37 cellular contexts compared by ENCODE assay signal in genomic region chr17:41037853-41038350, GRCh38. TPM values are rescaled to one million over a fixed set of nuclear protein-coding genes. Genes with fewer than 3 reads are reported as not detected.
"Had no signal": no experiment of that assay in that cellular context is flagged by ENCODE, and none has a peak within 500 bp of the region (broad histone marks: within the 10 kb centered on the region; RNA-seq: fewer than 3 reads in every experiment).

No MANE protein-coding gene starts in this region.

- H3K4me3 Mint-ChIP-seq: activated CD4-positive, alpha-beta memory T cell treated with anti-CD3 and anti-CD28 coated beads, Interleukin-2, amount 10 ng/mL, durations not matched to agents 7 days and 5 days; activated CD4-positive, alpha-beta T cell treated with anti-CD3 and anti-CD28 coated beads for 36 hours; activated CD4-positive, alpha-beta T cell treated with anti-CD3 and anti-CD28 coated beads, Interleukin-2, amount 10 ng/mL, durations not matched to agents 7 days and 5 days; activated CD8-positive, alpha-beta memory T cell treated with anti-CD3 and anti-CD28 coated beads, Interleukin-2, amount 10 ng/mL, durations not matched to agents 7 days and 5 days; activated CD8-positive, alpha-beta T cell treated with anti-CD3 and anti-CD28 coated beads, Interleukin-2, amount 10 ng/mL, durations not matched to agents 7 days and 5 days; activated naive CD4-positive, alpha-beta T cell treated with anti-CD3 and anti-CD28 coated beads, Interleukin-2, amount 10 ng/mL, durations not matched to agents 7 days and 5 days; activated naive CD4-positive, alpha-beta T cell treated with anti-CD3 and anti-CD28 coated beads, Interleukin-2, amount 50 U/mL, for 24 hours; activated naive CD8-positive, alpha-beta T cell; activated naive CD8-positive, alpha-beta T cell treated with anti-CD3 and anti-CD28 coated beads, Interleukin-2, amount 10 ng/mL, durations not matched to agents 7 days and 5 days; activated naive CD8-positive, alpha-beta T cell treated with anti-CD3 and anti-CD28 coated beads, Interleukin-2, amount 50 U/mL, for 24 hours; activated T-cell treated with anti-CD3 and anti-CD28 coated beads, Interleukin-2, amount 50 U/mL, for 24 hours; brain; central memory CD8-positive, alpha-beta T cell; T-helper 1 cell treated with Interleukin-12 subunit alpha and Interleukin-12 subunit beta and Interleukin-4 antibody, amounts not matched to agents 30 μg/mL and 1 μg/mL, for 36 hours; T-helper 2 cell treated with Interferon-gamma antibody and Interleukin-4, amounts not matched to agents 5 μg/mL and 100 μg/mL, for 36 hours had no signal

- H3K36me3 Mint-ChIP-seq: activated CD8-positive, alpha-beta memory T cell treated with anti-CD3 and anti-CD28 coated beads, Interleukin-2, amount 10 ng/mL, durations not matched to agents 7 days and 5 days; activated naive CD4-positive, alpha-beta T cell treated with anti-CD3 and anti-CD28 coated beads, Interleukin-2, amount 10 ng/mL, durations not matched to agents 7 days and 5 days; activated naive CD8-positive, alpha-beta T cell; activated naive CD8-positive, alpha-beta T cell treated with anti-CD3 and anti-CD28 coated beads, Interleukin-2, amount 10 ng/mL, durations not matched to agents 7 days and 5 days; brain had no signal

- ATAC-seq: activated CD4-positive, alpha-beta T cell treated with anti-CD3 and anti-CD28 coated beads for 36 hours; activated CD4-positive, CD25-positive, alpha-beta regulatory T cell treated with anti-CD3 and anti-CD28 coated beads, Interleukin-2, amount 50 U/mL, for 24 hours; activated CD8-positive, alpha-beta memory T cell treated with anti-CD3 and anti-CD28 coated beads, Interleukin-2, amount 10 ng/mL, durations not matched to agents 7 days and 5 days; activated CD8-positive, alpha-beta T cell treated with anti-CD3 and anti-CD28 coated beads, Interleukin-2, amount 10 ng/mL, durations not matched to agents 7 days and 5 days; activated naive CD8-positive, alpha-beta T cell treated with anti-CD3 and anti-CD28 coated beads, Interleukin-2, amount 50 U/mL, for 24 hours had no signal

- DNase-seq: activated CD4-positive, alpha-beta memory T cell treated with anti-CD3 and anti-CD28 coated beads, Interleukin-2, amount 10 ng/mL, durations not matched to agents 7 days and 5 days; activated CD4-positive, alpha-beta T cell treated with anti-CD3 and anti-CD28 coated beads for 1 hour; activated CD4-positive, alpha-beta T cell treated with anti-CD3 and anti-CD28 coated beads for 36 hours; activated CD4-positive, alpha-beta T cell treated with anti-CD3 and anti-CD28 coated beads for 48 hours; activated CD4-positive, alpha-beta T cell treated with anti-CD3 and anti-CD28 coated beads, Interleukin-2, amount 10 ng/mL, durations not matched to agents 7 days and 5 days; activated CD4-positive, alpha-beta T cell treated with anti-CD3 and anti-CD28 coated beads, Interleukin-2, amount 50 U/mL, for 48 hours; activated CD4-positive, CD25-positive, alpha-beta regulatory T cell; activated CD8-positive, alpha-beta memory T cell treated with anti-CD3 and anti-CD28 coated beads for 24 hours; activated CD8-positive, alpha-beta memory T cell treated with anti-CD3 and anti-CD28 coated beads, Interleukin-2, amount 10 ng/mL, durations not matched to agents 7 days and 5 days; activated CD8-positive, alpha-beta memory T cell treated with anti-CD3 and anti-CD28 coated beads, Interleukin-2, amount 50 U/mL, for 48 hours; activated CD8-positive, alpha-beta T cell treated with anti-CD3 and anti-CD28 coated beads, Interleukin-2, amount 10 ng/mL, durations not matched to agents 7 days and 5 days; activated effector memory CD4-positive, alpha-beta T cell treated with Interleukin-2 at 50 U/mL for 16 hours; activated gamma-delta T cell; activated naive CD4-positive, alpha-beta T cell treated with anti-CD3 and anti-CD28 coated beads, Interleukin-2, amount 10 ng/mL, durations not matched to agents 7 days and 5 days; activated naive CD4-positive, alpha-beta T cell treated with Interleukin-2 at 50 U/mL for 16 hours; activated naive CD8-positive, alpha-beta T cell treated with anti-CD3 and anti-CD28 coated beads, Interleukin-2, amount 10 ng/mL, durations not matched to agents 7 days and 5 days; activated naive CD8-positive, alpha-beta T cell treated with anti-CD3 and anti-CD28 coated beads, Interleukin-2, amount 50 U/mL, for 24 hours; activated T-cell treated with anti-CD3 and anti-CD28 coated beads, Interleukin-2, amount 50 U/mL, for 24 hours; activated T-cell treated with anti-CD3 and anti-CD28 coated beads, Interleukin-2, amount 50 U/mL, for 48 hours; amygdala; anterior cingulate cortex; caudate nucleus; cerebellar nuclear complex; T-helper 1 cell; T-helper 2 cell; T-helper 9 cell had no signal

- H3K36me3 ChIP-seq: ascending aorta, cardiac muscle cell had no signal

- H3K27ac Mint-ChIP-seq: activated CD4-positive, alpha-beta memory T cell treated with anti-CD3 and anti-CD28 coated beads, Interleukin-2, amount 10 ng/mL, durations not matched to agents 7 days and 5 days; activated CD4-positive, alpha-beta T cell treated with anti-CD3 and anti-CD28 coated beads for 36 hours; activated CD4-positive, alpha-beta T cell treated with anti-CD3 and anti-CD28 coated beads, Interleukin-2, amount 10 ng/mL, durations not matched to agents 7 days and 5 days; activated CD8-positive, alpha-beta memory T cell treated with anti-CD3 and anti-CD28 coated beads, Interleukin-2, amount 10 ng/mL, durations not matched to agents 7 days and 5 days; activated CD8-positive, alpha-beta T cell treated with anti-CD3 and anti-CD28 coated beads, Interleukin-2, amount 10 ng/mL, durations not matched to agents 7 days and 5 days; activated naive CD4-positive, alpha-beta T cell treated with anti-CD3 and anti-CD28 coated beads, Interleukin-2, amount 10 ng/mL, durations not matched to agents 7 days and 5 days; activated naive CD4-positive, alpha-beta T cell treated with anti-CD3 and anti-CD28 coated beads, Interleukin-2, amount 50 U/mL, for 24 hours; activated naive CD8-positive, alpha-beta T cell; activated naive CD8-positive, alpha-beta T cell treated with anti-CD3 and anti-CD28 coated beads, Interleukin-2, amount 10 ng/mL, durations not matched to agents 7 days and 5 days; activated naive CD8-positive, alpha-beta T cell treated with anti-CD3 and anti-CD28 coated beads, Interleukin-2, amount 50 U/mL, for 24 hours; activated T-cell treated with anti-CD3 and anti-CD28 coated beads, Interleukin-2, amount 50 U/mL, for 24 hours; activated T-helper 2 cell treated with anti-CD3 and anti-CD28 coated beads, Interferon-gamma antibody, Interleukin-2, Interleukin-4, amounts not matched to agents 10 μg/mL and 5 μg/mL and 100 μg/mL, durations not matched to agents 14 hours and 24 hours and 36 hours; brain; T-helper 1 cell treated with Interleukin-12 subunit alpha and Interleukin-12 subunit beta and Interleukin-4 antibody, amounts not matched to agents 30 μg/mL and 1 μg/mL, for 36 hours; T-helper 2 cell treated with Interferon-gamma antibody and Interleukin-4, amounts not matched to agents 5 μg/mL and 100 μg/mL, for 36 hours had no signal

- H3K9me3 Mint-ChIP-seq: activated CD4-positive, alpha-beta T cell treated with anti-CD3 and anti-CD28 coated beads, Interleukin-2, amount 10 ng/mL, durations not matched to agents 7 days and 5 days; activated naive CD4-positive, alpha-beta T cell treated with anti-CD3 and anti-CD28 coated beads, Interleukin-2, amount 10 ng/mL, durations not matched to agents 7 days and 5 days; activated naive CD4-positive, alpha-beta T cell treated with anti-CD3 and anti-CD28 coated beads, Interleukin-2, amount 50 U/mL, for 24 hours; activated T-helper 2 cell treated with anti-CD3 and anti-CD28 coated beads, Interferon-gamma antibody, Interleukin-2, Interleukin-4, amounts not matched to agents 10 μg/mL and 5 μg/mL and 100 μg/mL, durations not matched to agents 14 hours and 24 hours and 36 hours; central memory CD8-positive, alpha-beta T cell; T-helper 1 cell treated with Interleukin-12 subunit alpha and Interleukin-12 subunit beta and Interleukin-4 antibody, amounts not matched to agents 30 μg/mL and 1 μg/mL, for 36 hours; T-helper 2 cell treated with Interferon-gamma antibody and Interleukin-4, amounts not matched to agents 5 μg/mL and 100 μg/mL, for 36 hours had no signal

- H3K4me3 ChIP-seq: ascending aorta, cardiac muscle cell had no signal

- H3K27me3 Mint-ChIP-seq: activated naive CD4-positive, alpha-beta T cell treated with anti-CD3 and anti-CD28 coated beads, Interleukin-2, amount 50 U/mL, for 24 hours; activated naive CD8-positive, alpha-beta T cell treated with anti-CD3 and anti-CD28 coated beads, Interleukin-2, amount 50 U/mL, for 24 hours had no signal

- H3K4me1 Mint-ChIP-seq: activated CD4-positive, alpha-beta memory T cell treated with anti-CD3 and anti-CD28 coated beads, Interleukin-2, amount 10 ng/mL, durations not matched to agents 7 days and 5 days; activated CD4-positive, alpha-beta T cell treated with anti-CD3 and anti-CD28 coated beads for 36 hours; activated CD4-positive, alpha-beta T cell treated with anti-CD3 and anti-CD28 coated beads, Interleukin-2, amount 10 ng/mL, durations not matched to agents 7 days and 5 days; activated CD8-positive, alpha-beta memory T cell treated with anti-CD3 and anti-CD28 coated beads, Interleukin-2, amount 10 ng/mL, durations not matched to agents 7 days and 5 days; activated naive CD4-positive, alpha-beta T cell treated with anti-CD3 and anti-CD28 coated beads, Interleukin-2, amount 10 ng/mL, durations not matched to agents 7 days and 5 days; activated naive CD4-positive, alpha-beta T cell treated with anti-CD3 and anti-CD28 coated beads, Interleukin-2, amount 50 U/mL, for 24 hours; activated naive CD8-positive, alpha-beta T cell treated with anti-CD3 and anti-CD28 coated beads, Interleukin-2, amount 10 ng/mL, durations not matched to agents 7 days and 5 days; activated naive CD8-positive, alpha-beta T cell treated with anti-CD3 and anti-CD28 coated beads, Interleukin-2, amount 50 U/mL, for 24 hours; brain; central memory CD8-positive, alpha-beta T cell had no signal

- H3K27me3 ChIP-seq: ascending aorta, cardiac muscle cell had no signal

RNA-seq across cellular contexts. Expression of gene KRTAP1-3, which starts 3.2 kb away (rescaled TPM):
- total RNA-seq: activated CD4-positive, alpha-beta memory T cell treated with anti-CD3 and anti-CD28 coated beads, Interleukin-2, amount 10 ng/mL, durations not matched to agents 7 days and 5 days; activated CD4-positive, alpha-beta T cell treated with anti-CD3 and anti-CD28 coated beads for 36 hours; activated CD4-positive, alpha-beta T cell treated with anti-CD3 and anti-CD28 coated beads, Interleukin-2, amount 10 ng/mL, durations not matched to agents 7 days and 5 days; activated CD8-positive, alpha-beta memory T cell treated with anti-CD3 and anti-CD28 coated beads, Interleukin-2, amount 10 ng/mL, durations not matched to agents 7 days and 5 days; activated CD8-positive, alpha-beta T cell treated with anti-CD3 and anti-CD28 coated beads, Interleukin-2, amount 10 ng/mL, durations not matched to agents 7 days and 5 days; activated naive CD8-positive, alpha-beta T cell treated with anti-CD3 and anti-CD28 coated beads, Interleukin-2, amount 10 ng/mL, durations not matched to agents 7 days and 5 days; activated T-helper 2 cell treated with anti-CD3 and anti-CD28 coated beads, Interferon-gamma antibody, Interleukin-2, Interleukin-4, amounts not matched to agents 10 μg/mL and 5 μg/mL and 100 μg/mL, durations not matched to agents 14 hours and 24 hours and 36 hours; ascending aorta; bronchial epithelial cell; cardiac muscle cell had no signal

RNA-seq across cellular contexts. Expression of gene KRTAP1-1, which starts 3.3 kb away (rescaled TPM):
- total RNA-seq: activated CD4-positive, alpha-beta memory T cell treated with anti-CD3 and anti-CD28 coated beads, Interleukin-2, amount 10 ng/mL, durations not matched to agents 7 days and 5 days; activated CD4-positive, alpha-beta T cell treated with anti-CD3 and anti-CD28 coated beads for 36 hours; activated CD4-positive, alpha-beta T cell treated with anti-CD3 and anti-CD28 coated beads, Interleukin-2, amount 10 ng/mL, durations not matched to agents 7 days and 5 days; activated CD8-positive, alpha-beta memory T cell treated with anti-CD3 and anti-CD28 coated beads, Interleukin-2, amount 10 ng/mL, durations not matched to agents 7 days and 5 days; activated CD8-positive, alpha-beta T cell treated with anti-CD3 and anti-CD28 coated beads, Interleukin-2, amount 10 ng/mL, durations not matched to agents 7 days and 5 days; activated naive CD8-positive, alpha-beta T cell treated with anti-CD3 and anti-CD28 coated beads, Interleukin-2, amount 10 ng/mL, durations not matched to agents 7 days and 5 days; activated T-helper 2 cell treated with anti-CD3 and anti-CD28 coated beads, Interferon-gamma antibody, Interleukin-2, Interleukin-4, amounts not matched to agents 10 μg/mL and 5 μg/mL and 100 μg/mL, durations not matched to agents 14 hours and 24 hours and 36 hours; ascending aorta; bronchial epithelial cell; cardiac muscle cell had no signal

RNA-seq across cellular contexts. Expression of gene KRTAP1-4, which starts 7.9 kb away (rescaled TPM):
- total RNA-seq: activated CD4-positive, alpha-beta memory T cell treated with anti-CD3 and anti-CD28 coated beads, Interleukin-2, amount 10 ng/mL, durations not matched to agents 7 days and 5 days; activated CD4-positive, alpha-beta T cell treated with anti-CD3 and anti-CD28 coated beads for 36 hours; activated CD4-positive, alpha-beta T cell treated with anti-CD3 and anti-CD28 coated beads, Interleukin-2, amount 10 ng/mL, durations not matched to agents 7 days and 5 days; activated CD8-positive, alpha-beta memory T cell treated with anti-CD3 and anti-CD28 coated beads, Interleukin-2, amount 10 ng/mL, durations not matched to agents 7 days and 5 days; activated CD8-positive, alpha-beta T cell treated with anti-CD3 and anti-CD28 coated beads, Interleukin-2, amount 10 ng/mL, durations not matched to agents 7 days and 5 days; activated naive CD8-positive, alpha-beta T cell treated with anti-CD3 and anti-CD28 coated beads, Interleukin-2, amount 10 ng/mL, durations not matched to agents 7 days and 5 days; activated T-helper 2 cell treated with anti-CD3 and anti-CD28 coated beads, Interferon-gamma antibody, Interleukin-2, Interleukin-4, amounts not matched to agents 10 μg/mL and 5 μg/mL and 100 μg/mL, durations not matched to agents 14 hours and 24 hours and 36 hours; ascending aorta; bronchial epithelial cell; cardiac muscle cell had no signal

RNA-seq across cellular contexts. Expression of gene KRTAP2-1, which starts 9.2 kb away (rescaled TPM):
- total RNA-seq: activated CD4-positive, alpha-beta memory T cell treated with anti-CD3 and anti-CD28 coated beads, Interleukin-2, amount 10 ng/mL, durations not matched to agents 7 days and 5 days; activated CD4-positive, alpha-beta T cell treated with anti-CD3 and anti-CD28 coated beads for 36 hours; activated CD4-positive, alpha-beta T cell treated with anti-CD3 and anti-CD28 coated beads, Interleukin-2, amount 10 ng/mL, durations not matched to agents 7 days and 5 days; activated CD8-positive, alpha-beta memory T cell treated with anti-CD3 and anti-CD28 coated beads, Interleukin-2, amount 10 ng/mL, durations not matched to agents 7 days and 5 days; activated CD8-positive, alpha-beta T cell treated with anti-CD3 and anti-CD28 coated beads, Interleukin-2, amount 10 ng/mL, durations not matched to agents 7 days and 5 days; activated naive CD8-positive, alpha-beta T cell treated with anti-CD3 and anti-CD28 coated beads, Interleukin-2, amount 10 ng/mL, durations not matched to agents 7 days and 5 days; activated T-helper 2 cell treated with anti-CD3 and anti-CD28 coated beads, Interferon-gamma antibody, Interleukin-2, Interleukin-4, amounts not matched to agents 10 μg/mL and 5 μg/mL and 100 μg/mL, durations not matched to agents 14 hours and 24 hours and 36 hours; ascending aorta; bronchial epithelial cell; cardiac muscle cell had no signal

RNA-seq across cellular contexts. Expression of gene KRTAP1-5, which starts 10.9 kb away (rescaled TPM):
- total RNA-seq: activated CD4-positive, alpha-beta memory T cell treated with anti-CD3 and anti-CD28 coated beads, Interleukin-2, amount 10 ng/mL, durations not matched to agents 7 days and 5 days; activated CD4-positive, alpha-beta T cell treated with anti-CD3 and anti-CD28 coated beads for 36 hours; activated CD4-positive, alpha-beta T cell treated with anti-CD3 and anti-CD28 coated beads, Interleukin-2, amount 10 ng/mL, durations not matched to agents 7 days and 5 days; activated CD8-positive, alpha-beta memory T cell treated with anti-CD3 and anti-CD28 coated beads, Interleukin-2, amount 10 ng/mL, durations not matched to agents 7 days and 5 days; activated CD8-positive, alpha-beta T cell treated with anti-CD3 and anti-CD28 coated beads, Interleukin-2, amount 10 ng/mL, durations not matched to agents 7 days and 5 days; activated naive CD8-positive, alpha-beta T cell treated with anti-CD3 and anti-CD28 coated beads, Interleukin-2, amount 10 ng/mL, durations not matched to agents 7 days and 5 days; activated T-helper 2 cell treated with anti-CD3 and anti-CD28 coated beads, Interferon-gamma antibody, Interleukin-2, Interleukin-4, amounts not matched to agents 10 μg/mL and 5 μg/mL and 100 μg/mL, durations not matched to agents 14 hours and 24 hours and 36 hours; ascending aorta; bronchial epithelial cell; cardiac muscle cell had no signal
